ENCODE assay signal across 37 cellular contexts in genomic region chr10:131318791-131319190, GRCh38. TPM values are rescaled to one million over a fixed set of nuclear protein-coding genes. Genes with fewer than 3 reads are reported as not detected.
"Had no signal": no experiment of that assay in that cellular context is flagged by ENCODE, and none has a peak within 500 bp of the region (broad histone marks: within the 10 kb centered on the region; RNA-seq: fewer than 3 reads in every experiment).

No MANE protein-coding gene starts in this region.

- H3K36me3 ChIP-seq: MG63 had no signal

- H3K9me3 ChIP-seq: MG63 had no signal

- DNase-seq: Karpas-422, Kasumi-1, MG63, MM.1S, MV-4-11, NCI-H1048, NCI-H1092, NCI-H1092 treated with DMSO at 0.1 percent for 48 hours, NCI-H1105, NCI-H1105 treated with DMSO at 0.1 percent for 48 hours, NCI-H1417, NCI-H1417 treated with DMSO at 0.1 percent for 48 hours, NCI-H1436, NCI-H1436 treated with DMSO at 0.1 percent for 48 hours, NCI-H146, NCI-H1694, NCI-H1694 treated with DMSO at 0.1 percent for 48 hours, NCI-H187, NCI-H187 treated with DMSO at 0.1 percent for 48 hours, NCI-H1930, NCI-H2029, NCI-H2029 treated with DMSO at 0.1 percent for 48 hours, NCI-H2081, NCI-H2081 treated with DMSO at 0.1 percent for 48 hours, NCI-H2107, NCI-H2171, NCI-H2171 treated with DMSO at 0.1 percent for 48 hours, NCI-H2227 treated with DMSO at 0.1 percent for 48 hours, NCI-H226, NCI-H345, NCI-H446, NCI-H446 treated with DMSO at 0.1 percent for 48 hours, NCI-H510A, NCI-H510A treated with DMSO at 0.1 percent for 48 hours had no signal

- H3K27me3 ChIP-seq: MG63 had no signal

- H3K4me3 ChIP-seq: MG63 had no signal

RNA-seq across cellular contexts. Expression of gene TCERG1L, which starts 7.3 kb away (rescaled TPM):
- total RNA-seq: LHCN-M2, M059J, MCF 10A had no signal
